Comparison of ENCODE assay signal across 24 cellular contexts in genomic region chr14:51446771-51447170, GRCh38.
"Had no signal": no experiment of that assay in that cellular context is flagged by ENCODE, and none has a peak within 500 bp of the region (broad histone marks: within the 10 kb centered on the region; RNA-seq: fewer than 3 reads in every experiment).

No MANE protein-coding gene starts in this region.

- H3K36me3 ChIP-seq: left ventricle myocardium inferior, pancreas, prostate gland, suprapubic skin, tibial nerve, vagina had no signal

- H3K27ac Mint-ChIP-seq: memory B cell; naive thymus-derived CD8-positive, alpha-beta T cell; nephron; stimulated activated naive B cell treated with anti-CD40 and anti-IgM and Interleukin-4, amounts not matched to agents 10 μg/mL and 1 μg/mL and 100 μg/mL, for 72 hours; type B pancreatic cell had no signal

- H3K27ac ChIP-seq: left ventricle myocardium inferior, pancreas, prostate gland, skin epidermis, suprapubic skin, tibial nerve, vagina had no signal

- H3K36me3 Mint-ChIP-seq: memory B cell; naive thymus-derived CD8-positive, alpha-beta T cell; stimulated activated naive B cell treated with anti-CD40 and anti-IgM and Interleukin-4, amounts not matched to agents 10 μg/mL and 1 μg/mL and 100 μg/mL, for 72 hours; type B pancreatic cell had no signal

- H3K4me1 ChIP-seq: prostate gland had no signal

- H3K4me3 ChIP-seq: left ventricle myocardium inferior, lung, pancreas, prostate gland, skin epidermis, suprapubic skin, tibial nerve, vagina had no signal

- H3K9me3 ChIP-seq: left ventricle myocardium inferior, pancreas, prostate gland, suprapubic skin, tibial nerve, vagina had no signal

- H3K4me1 Mint-ChIP-seq: memory B cell; stimulated activated naive B cell treated with anti-CD40 and anti-IgM and Interleukin-4, amounts not matched to agents 10 μg/mL and 1 μg/mL and 100 μg/mL, for 72 hours had no signal

- H3K9me3 Mint-ChIP-seq: memory B cell; naive thymus-derived CD8-positive, alpha-beta T cell; nephron; neural crest cell; stimulated activated naive B cell treated with anti-CD40 and anti-IgM and Interleukin-4, amounts not matched to agents 10 μg/mL and 1 μg/mL and 100 μg/mL, for 72 hours had no signal

- H3K27me3 Mint-ChIP-seq: type B pancreatic cell had no signal

- H3K4me3 Mint-ChIP-seq: memory B cell; naive thymus-derived CD8-positive, alpha-beta T cell; nephron; neural crest cell; stimulated activated naive B cell treated with anti-CD40 and anti-IgM and Interleukin-4, amounts not matched to agents 10 μg/mL and 1 μg/mL and 100 μg/mL, for 72 hours; type B pancreatic cell had no signal

- DNase-seq: islet precursor cell; left ventricle myocardium inferior; naive thymus-derived CD8-positive, alpha-beta T cell; nucleus accumbens; pancreas; retina; right cardiac atrium; stimulated activated CD4-positive, alpha-beta T cell treated with anti-CD3 and anti-CD28 coated beads, Interleukin-12 subunit alpha, Interleukin-12 subunit beta, amount 100 ng/mL, for 4 hours; stimulated activated CD4-positive, alpha-beta T cell treated with anti-CD3 and anti-CD28 coated beads, Interleukin-15, amount 100 ng/mL, for 24 hours; stimulated activated CD4-positive, alpha-beta T cell treated with anti-CD3 and anti-CD28 coated beads, Interleukin-2, amount 100 ng/mL, for 24 hours; stimulated activated CD4-positive, alpha-beta T cell treated with anti-CD3 and anti-CD28 coated beads, Interleukin-4, amount 100 ng/mL, for 1 hour; stimulated activated naive B cell treated with anti-CD40 and anti-IgM and Interleukin-4, amounts not matched to agents 10 μg/mL and 1 μg/mL and 100 μg/mL, for 72 hours; stimulated activated naive CD8-positive, alpha-beta T cell treated with anti-CD3 and anti-CD28 coated beads, Interleukin-15, Interleukin-2, amounts not matched to agents 100 U/mL and 50 U/mL, for 24 hours had no signal

- FAIRE-seq: pancreas had no signal

- H3K27me3 ChIP-seq: pancreas, suprapubic skin, tibial nerve, vagina had no signal

- ATAC-seq: naive thymus-derived CD8-positive, alpha-beta T cell; pancreas; right cardiac atrium; sciatic nerve; stimulated activated naive B cell treated with anti-CD40 and anti-IgM and Interleukin-4, amounts not matched to agents 10 μg/mL and 1 μg/mL and 100 μg/mL, for 72 hours; stimulated activated naive CD8-positive, alpha-beta T cell treated with anti-CD3 and anti-CD28 coated beads, Interleukin-15, Interleukin-2, amounts not matched to agents 100 U/mL and 50 U/mL, for 24 hours had no signal
